Comparison of ENCODE assay signal across 8 cellular contexts in genomic region chr5:178114325-178115135, GRCh38. TPM values are rescaled to one million over a fixed set of nuclear protein-coding genes. Genes with fewer than 3 reads are reported as not detected.
DNase-seq lines count a peak whose midpoint lies in the region; ATAC-seq and TF ChIP-seq lines count a peak whose summit lies in the region.

No MANE protein-coding gene starts in this region.

- H3K27ac ChIP-seq in CD4-positive, alpha-beta T cell (ENCODE audit: low read depth, low read length): no peak overlapping the region
- no peak overlapping the region for H3K27ac ChIP-seq in KMS-11

- H3K4me1 Mint-ChIP-seq in CD4-positive, alpha-beta T cell (ENCODE audit: low read depth): peaks cover 38% of the 10 kb centered on the region
- peaks cover 13% of the 10 kb centered on the region for H3K4me1 Mint-ChIP-seq in activated T-helper 17 cell treated with anti-CD3 and anti-CD28 coated beads, Interleukin-2, amount 50 U/mL, for 72 hours

- peak; percentile 43 for ATAC-seq in CD4-positive, alpha-beta T cell (ENCODE audit: poor library complexity)
- peak; percentile 54 for ATAC-seq in activated T-helper 17 cell treated with anti-CD3 and anti-CD28 coated beads, Interleukin-2, amount 50 U/mL, for 72 hours (replicated peaks)
- ATAC-seq in left ventricle myocardium superior (peak; percentile 27), HG02571 (IDR thresholded peaks at IDR 0.05; ENCODE audit: unreplicated experiment) (no peak)

- H3K9ac ChIP-seq in KMS-11: no peak overlapping the region
- H3K9ac ChIP-seq in skeletal muscle satellite cell (ENCODE audit: low read depth, low read length): no peak overlapping the region

- no peaks in the 10 kb centered on the region for H3K9me3 ChIP-seq in CD4-positive, alpha-beta T cell (ENCODE audit: control insufficient read depth, low read length)
- peaks cover 5% of the 10 kb centered on the region for H3K9me3 ChIP-seq in skeletal muscle satellite cell (replicated peaks; ENCODE audit: low read length)

- peak overlapping the region; percentile 90 for H3K4me3 Mint-ChIP-seq in CD4-positive, alpha-beta T cell
- H3K4me3 Mint-ChIP-seq in activated T-helper 17 cell treated with anti-CD3 and anti-CD28 coated beads, Interleukin-2, amount 50 U/mL, for 72 hours: peak overlapping the region; percentile 96

- H3K36me3 ChIP-seq in KMS-11 (ENCODE audit: insufficient read depth): no peaks in the 10 kb centered on the region
- no peaks in the 10 kb centered on the region for H3K36me3 ChIP-seq in skeletal muscle satellite cell (ENCODE audit: insufficient read depth, low read length)

- DNase-seq in CD4-positive, alpha-beta T cell: peak; percentile 20 to 55 (median 30)
- DNase-seq in left ventricle myocardium superior (no peak), NK-92 (lab: John Stamatoyannopoulos, UW; ENCODE audit: unreplicated experiment) (no peak), GOT3 (lab: John Stamatoyannopoulos, UW) (no peak)

- TF ChIP-seq CTCF in CD4-positive, alpha-beta T cell (IDR thresholded peaks at IDR 0.05): no peak
- TF ChIP-seq CTCF in KMS-11 (conservative IDR thresholded peaks at IDR 0.05; ENCODE audit: low read depth, low read length): no peak

- no peaks in the 10 kb centered on the region for H4K20me1 ChIP-seq in KMS-11 (ENCODE audit: insufficient read depth)

- no peaks in the 10 kb centered on the region for H3K4me1 ChIP-seq in KMS-11 (ENCODE audit: low read depth, poor library complexity, severe bottlenecking)
- no peaks in the 10 kb centered on the region for H3K4me1 ChIP-seq in skeletal muscle satellite cell (ENCODE audit: control insufficient read depth, insufficient read depth, low read length)

- H3K4me2 ChIP-seq in KMS-11 (peak overlapping the region; percentile 29; the same call in 1 of the 2 replicates), skeletal muscle satellite cell (ENCODE audit: low read length) (peak overlapping the region; percentile 19)

- no peak overlapping the region for H2AFZ ChIP-seq in KMS-11 (ENCODE audit: low read depth)

- intact Hi-C loops in CD4-positive, alpha-beta T cell (cut with DNase I, micrococcal nuclease): loop anchor here (5.0 kb wide), 2 partner anchors 33 to 37 kb away; no protein-coding TSS in a partner anchor
- intact Hi-C loops in left ventricle myocardium superior (cut with micrococcal nuclease): no loop called here

- CTCF ChIA-PET in CD4-positive, alpha-beta T cell (lab: Charles Lee): no interaction called here

- no peaks in the 10 kb centered on the region for H3K36me3 Mint-ChIP-seq in CD4-positive, alpha-beta T cell (ENCODE audit: low read depth)
- H3K36me3 Mint-ChIP-seq in activated T-helper 17 cell treated with anti-CD3 and anti-CD28 coated beads, Interleukin-2, amount 50 U/mL, for 72 hours (ENCODE audit: low read depth): peaks cover 4% of the 10 kb centered on the region

- H3K4me3 ChIP-seq in KMS-11 (IDR thresholded peaks at IDR 0.05; ENCODE audit: insufficient read depth, low read depth, low read length) (no peak overlapping the region), skeletal muscle satellite cell (ENCODE audit: low read length) (no peak overlapping the region)

- no peaks in the 10 kb centered on the region for H3K79me2 ChIP-seq in KMS-11 (ENCODE audit: insufficient read depth, low read depth)

- peaks cover 7% of the 10 kb centered on the region for H3K27me3 ChIP-seq in CD4-positive, alpha-beta T cell (ENCODE audit: control insufficient read depth, insufficient read depth, low read length)
- H3K27me3 ChIP-seq in KMS-11 (ENCODE audit: insufficient read depth, low read depth): no peaks in the 10 kb centered on the region
- peaks cover 71% of the 10 kb centered on the region for H3K27me3 ChIP-seq in skeletal muscle satellite cell (ENCODE audit: control insufficient read depth, insufficient read depth, low read length)

- POLR2A ChIA-PET in CD4-positive, alpha-beta T cell (lab: Charles Lee): interaction anchor here (1.3 kb wide), 1 partner anchor 39 kb away, joined by 4 read pairs; the partner anchor contains the start of gene NHP2

- H3K27ac Mint-ChIP-seq in CD4-positive, alpha-beta T cell: peak overlapping the region; percentile 67
- peak overlapping the region; percentile 85 for H3K27ac Mint-ChIP-seq in activated T-helper 17 cell treated with anti-CD3 and anti-CD28 coated beads, Interleukin-2, amount 50 U/mL, for 72 hours

- no peaks in the 10 kb centered on the region for H3K9me3 Mint-ChIP-seq in CD4-positive, alpha-beta T cell
- no peaks in the 10 kb centered on the region for H3K9me3 Mint-ChIP-seq in activated T-helper 17 cell treated with anti-CD3 and anti-CD28 coated beads, Interleukin-2, amount 50 U/mL, for 72 hours

- no peaks in the 10 kb centered on the region for H3K27me3 Mint-ChIP-seq in CD4-positive, alpha-beta T cell
- no peaks in the 10 kb centered on the region for H3K27me3 Mint-ChIP-seq in activated T-helper 17 cell treated with anti-CD3 and anti-CD28 coated beads, Interleukin-2, amount 50 U/mL, for 72 hours

RNA-seq across cellular contexts. Expression of gene N4BP3, which starts 1.2 kb away (rescaled TPM):
- total RNA-seq in CD4-positive, alpha-beta T cell: 1 to 10 TPM; 3.8 to 4.3 TPM
- 1 to 10 TPM; 3.7 to 8.1 TPM for total RNA-seq in activated T-helper 17 cell treated with anti-CD3 and anti-CD28 coated beads, Interleukin-2, amount 50 U/mL, for 72 hours
- total RNA-seq in left ventricle myocardium superior: 2.7 TPM
- 0.22 and 0.25 TPM in 2 replicates for total RNA-seq in skeletal muscle satellite cell (2012; rRNA removed)

RNA-seq across cellular contexts. Expression of gene RMND5B, which starts 16.3 kb away (rescaled TPM):
- 10 to 100 TPM; 12.0 to 13.8 TPM for total RNA-seq in CD4-positive, alpha-beta T cell
- 10 to 100 TPM; 15.9 to 24.5 TPM for total RNA-seq in activated T-helper 17 cell treated with anti-CD3 and anti-CD28 coated beads, Interleukin-2, amount 50 U/mL, for 72 hours
- total RNA-seq in left ventricle myocardium superior: 41.6 TPM
- total RNA-seq in skeletal muscle satellite cell (2012; rRNA removed): 13.5 and 15.7 TPM in 2 replicates

RNA-seq across cellular contexts. Expression of gene NHP2, which starts 39.2 kb away (rescaled TPM):
- 10 to 100 TPM; 42.2 to 44.5 TPM for total RNA-seq in CD4-positive, alpha-beta T cell
- 100 to 1,000 TPM; 143 to 282 TPM for total RNA-seq in activated T-helper 17 cell treated with anti-CD3 and anti-CD28 coated beads, Interleukin-2, amount 50 U/mL, for 72 hours
- 74.5 TPM for total RNA-seq in left ventricle myocardium superior
- total RNA-seq in skeletal muscle satellite cell (2012; rRNA removed): 170 and 204 TPM in 2 replicates

Comparison
In these comparisons a context has a peak if more than half of its experiments do, and no peak if none do; other contexts are left out.
1. DNase-seq: peak in CD4-positive, alpha-beta T cell (10 of 10); none in left ventricle myocardium superior (single experiment), NK-92 (single experiment) and GOT3 (single experiment).